ENCODE assay signal across 33 cellular contexts in genomic region chr15:50124557-50125080, GRCh38. TPM values are rescaled to one million over a fixed set of nuclear protein-coding genes. Genes with fewer than 3 reads are reported as not detected.
"Had no signal": no experiment of that assay in that cellular context is flagged by ENCODE, and none has a peak within 500 bp of the region (broad histone marks: within the 10 kb centered on the region; RNA-seq: fewer than 3 reads in every experiment).

No MANE protein-coding gene starts in this region.

- ATAC-seq: effector memory CD8-positive, alpha-beta T cell; gastroesophageal sphincter; left ventricle myocardium superior; mucosa of descending colon; pancreas; sciatic nerve; stimulated activated naive B cell treated with anti-CD40 and anti-IgM and Interleukin-4, amounts not matched to agents 10 μg/mL and 1 μg/mL and 100 μg/mL, for 72 hours had no signal

- H3K4me1 ChIP-seq: adrenal gland, ascending aorta, gastroesophageal sphincter, pancreas, prostate gland, vagina had no signal

- H3K27ac ChIP-seq: adrenal gland, ascending aorta, cardiac muscle cell, coronary artery, gastroesophageal sphincter, hepatocyte, pancreas, prostate gland, skin epidermis, thoracic aorta, vagina had no signal

- H3K79me2 ChIP-seq: hepatocyte had no signal

- H3K4me2 ChIP-seq: hepatocyte had no signal

- H3K4me3 ChIP-seq: adrenal gland, ascending aorta, cardiac muscle cell, coronary artery, gastroesophageal sphincter, hepatocyte, mucosa of descending colon, pancreas, prostate gland, skin epidermis, thoracic aorta, vagina had no signal

- H3K9me3 ChIP-seq: adrenal gland, pancreas, prostate gland, thoracic aorta, vagina had no signal

- H3K36me3 Mint-ChIP-seq: brain, type B pancreatic cell had no signal

- H3K36me3 ChIP-seq: adrenal gland, ascending aorta, cardiac muscle cell, gastroesophageal sphincter, pancreas, prostate gland, thoracic aorta, vagina had no signal

- DNase-seq: activated CD4-positive, alpha-beta memory T cell treated with anti-CD3 and anti-CD28 coated beads, Interleukin-2, amount 10 ng/mL, durations not matched to agents 7 days and 5 days; activated CD4-positive, alpha-beta T cell treated with anti-CD3 and anti-CD28 coated beads for 1 hour; activated CD4-positive, alpha-beta T cell treated with anti-CD3 and anti-CD28 coated beads, Interleukin-2, amount 10 ng/mL, durations not matched to agents 7 days and 5 days; activated naive CD4-positive, alpha-beta T cell; activated T-cell treated with anti-CD3 and anti-CD28 coated beads, Interleukin-2, amount 50 U/mL, for 4 hours; adrenal gland; effector memory CD8-positive, alpha-beta T cell; erythroblast; islet precursor cell; left cardiac atrium; left ventricle myocardium superior; mucosa of descending colon; pancreas; retina; stimulated activated CD4-positive, alpha-beta T cell treated with anti-CD3 and anti-CD28 coated beads, Interleukin-12 subunit alpha, Interleukin-12 subunit beta, amount 100 ng/mL, for 4 hours; stimulated activated CD4-positive, alpha-beta T cell treated with anti-CD3 and anti-CD28 coated beads, Interleukin-4, amount 100 ng/mL, for 24 hours; stimulated activated naive B cell treated with anti-CD40 and anti-IgM and Interleukin-4, amounts not matched to agents 10 μg/mL and 1 μg/mL and 100 μg/mL, for 72 hours; T-helper 2 cell had no signal

- H3K27me3 ChIP-seq: adrenal gland, ascending aorta, cardiac muscle cell, gastroesophageal sphincter, hepatocyte, pancreas, vagina had no signal

- H2AFZ ChIP-seq: hepatocyte had no signal

- H3K4me3 Mint-ChIP-seq: activated CD4-positive, alpha-beta memory T cell treated with anti-CD3 and anti-CD28 coated beads, Interleukin-2, amount 10 ng/mL, durations not matched to agents 7 days and 5 days; activated CD4-positive, alpha-beta T cell treated with anti-CD3 and anti-CD28 coated beads, Interleukin-2, amount 10 ng/mL, durations not matched to agents 7 days and 5 days; activated T-cell treated with anti-CD3 and anti-CD28 coated beads, Interleukin-2, amount 50 U/mL, for 4 hours; brain; effector memory CD8-positive, alpha-beta T cell; natural killer cell treated with Interleukin-12 subunit alpha and Interleukin-12 subunit beta and Interleukin-15 and Interleukin-18, amount 100 ng/mL, for 72 hours; stimulated activated naive B cell treated with anti-CD40 and anti-IgM and Interleukin-4, amounts not matched to agents 10 μg/mL and 1 μg/mL and 100 μg/mL, for 72 hours; type B pancreatic cell had no signal

- H3K4me1 Mint-ChIP-seq: brain had no signal

- H3K27me3 Mint-ChIP-seq: activated CD4-positive, alpha-beta memory T cell treated with anti-CD3 and anti-CD28 coated beads, Interleukin-2, amount 10 ng/mL, durations not matched to agents 7 days and 5 days; activated CD4-positive, alpha-beta T cell treated with anti-CD3 and anti-CD28 coated beads, Interleukin-2, amount 10 ng/mL, durations not matched to agents 7 days and 5 days; brain; natural killer cell treated with Interleukin-12 subunit alpha and Interleukin-12 subunit beta and Interleukin-15 and Interleukin-18, amount 100 ng/mL, for 72 hours; type B pancreatic cell had no signal

- H3K27ac Mint-ChIP-seq: activated CD4-positive, alpha-beta memory T cell treated with anti-CD3 and anti-CD28 coated beads, Interleukin-2, amount 10 ng/mL, durations not matched to agents 7 days and 5 days; activated CD4-positive, alpha-beta T cell treated with anti-CD3 and anti-CD28 coated beads, Interleukin-2, amount 10 ng/mL, durations not matched to agents 7 days and 5 days; activated naive CD4-positive, alpha-beta T cell treated with anti-CD3 and anti-CD28 coated beads, Interleukin-2, amount 50 U/mL, for 72 hours; brain; effector memory CD8-positive, alpha-beta T cell; stimulated activated naive B cell treated with anti-CD40 and anti-IgM and Interleukin-4, amounts not matched to agents 10 μg/mL and 1 μg/mL and 100 μg/mL, for 72 hours; type B pancreatic cell had no signal

RNA-seq across cellular contexts. Expression of gene SLC27A2, which starts 57.4 kb away (rescaled TPM):
- total RNA-seq: ascending aorta, cardiac muscle cell, left ventricle myocardium superior, myocyte had no signal
- polyA plus RNA-seq: cardiac muscle cell had no signal
